In the genomic region with DNA sequence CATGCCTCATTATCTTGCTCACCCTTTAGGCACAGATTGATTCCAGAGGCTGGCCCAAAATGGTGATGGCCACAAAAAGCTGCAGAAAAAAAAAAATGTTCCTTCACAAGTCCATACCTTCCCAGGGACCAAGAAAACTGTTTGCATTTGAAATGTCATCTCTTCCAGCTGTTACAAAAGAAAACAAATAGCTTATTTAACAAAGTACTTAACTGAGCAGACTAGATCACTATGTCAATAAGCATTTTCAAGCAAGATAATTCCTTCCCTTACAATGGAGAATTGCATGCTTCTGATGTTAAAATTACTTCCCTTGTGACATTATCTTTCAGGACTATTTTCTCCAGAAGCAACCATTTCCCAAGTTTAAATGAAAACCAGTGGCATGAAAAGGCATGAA, we compare ENCODE assay signal across 23 cellular contexts.
DNase-seq lines count a peak whose midpoint lies in the region; ATAC-seq, FAIRE-seq and TF ChIP-seq lines count a peak whose summit lies in the region.
"Had no signal": no experiment of that assay in that cellular context is flagged by ENCODE, and none has a peak within 500 bp of the region (broad histone marks: within the 10 kb centered on the region; RNA-seq: fewer than 3 reads in every experiment).

No MANE protein-coding gene starts in this region.

- FAIRE-seq in H54 (lab: Jason Lieb, UNC), result peak; percentile 65
- FAIRE-seq: GM18507 had no signal

- H3K4ac ChIP-seq in mesendoderm (ENCODE audit: low read depth, low read length), result no peak overlapping the region

- H3K27ac Mint-ChIP-seq in T-helper 17 cell, result no peak overlapping the region
- H3K27ac Mint-ChIP-seq: activated naive CD8-positive, alpha-beta T cell treated with anti-CD3 and anti-CD28 coated beads, Interleukin-2, amount 10 ng/mL, durations not matched to agents 7 days and 5 days; activated T-helper 1 cell treated with anti-CD3 and anti-CD28 coated beads, Interleukin-12 subunit alpha, Interleukin-12 subunit beta, Interleukin-2, Interleukin-4 antibody, amounts not matched to agents 30 ng/mL and 10 ng/mL and 1 ng/mL, durations not matched to agents 14 hours and 24 hours and 36 hours; B cell; dendritic cell treated with granulocyte-macrophage colony-stimulating factor and Interleukin-4, amounts not matched to agents 40 ng/mL and 50 ng/mL, for 4 days had no signal

- H3K4me2 ChIP-seq in mesendoderm (ENCODE audit: low read length), result no peak overlapping the region

- no peak overlapping the region for H2BK5ac ChIP-seq in mesendoderm (ENCODE audit: low read length)

- no peak for ATAC-seq in T-helper 17 cell

- H3K4me3 Mint-ChIP-seq in T-helper 17 cell, result no peak overlapping the region
- H3K4me3 Mint-ChIP-seq: activated naive CD8-positive, alpha-beta T cell treated with anti-CD3 and anti-CD28 coated beads, Interleukin-2, amount 10 ng/mL, durations not matched to agents 7 days and 5 days; activated T-helper 1 cell treated with anti-CD3 and anti-CD28 coated beads, Interleukin-12 subunit alpha, Interleukin-12 subunit beta, Interleukin-2, Interleukin-4 antibody, amounts not matched to agents 30 ng/mL and 10 ng/mL and 1 ng/mL, durations not matched to agents 14 hours and 24 hours and 36 hours; B cell; dendritic cell treated with granulocyte-macrophage colony-stimulating factor and Interleukin-4, amounts not matched to agents 40 ng/mL and 50 ng/mL, for 4 days had no signal

- H4K5ac ChIP-seq in mesendoderm (ENCODE audit: low read length), result no peak overlapping the region

- H3K4me3 ChIP-seq in mesendoderm (ENCODE audit: low read length), result no peak overlapping the region
- H3K4me3 ChIP-seq: right atrium auricular region had no signal

- H3K23ac ChIP-seq in mesendoderm (ENCODE audit: low read length), result no peak overlapping the region

- H4K8ac ChIP-seq in mesendoderm (ENCODE audit: low read depth, low read length), result no peak overlapping the region

- H3K79me2 ChIP-seq in mesendoderm (ENCODE audit: control insufficient read depth, insufficient read depth, low read length), result no peaks in the 10 kb centered on the region

- no peaks in the 10 kb centered on the region for H3K79me1 ChIP-seq in mesendoderm (ENCODE audit: low read length)

- no peaks in the 10 kb centered on the region for H3K9me3 ChIP-seq in T-helper 17 cell (ENCODE audit: control insufficient read depth, low read length, poor library complexity, severe bottlenecking)
- H3K9me3 ChIP-seq: right atrium auricular region had no signal

- peaks cover 37% of the 10 kb centered on the region for H3K27me3 Mint-ChIP-seq in T-helper 17 cell

- H3K56ac ChIP-seq in mesendoderm (ENCODE audit: low read length), result no peak overlapping the region

- TF ChIP-seq POLR2A in H54 (IDR thresholded peaks at IDR 0.05; ENCODE audit: low read depth, low read length), result no peak

- H3K4me1 Mint-ChIP-seq in T-helper 17 cell, result no peaks in the 10 kb centered on the region
- H3K4me1 Mint-ChIP-seq: activated naive CD8-positive, alpha-beta T cell treated with anti-CD3 and anti-CD28 coated beads, Interleukin-2, amount 10 ng/mL, durations not matched to agents 7 days and 5 days; B cell had no signal

- H3K4me1 ChIP-seq in mesendoderm (ENCODE audit: control insufficient read depth, low read depth, low read length), result peaks cover 2% of the 10 kb centered on the region

- H3K9ac ChIP-seq in mesendoderm (ENCODE audit: low read length), result no peak overlapping the region

- DNase-seq in H54 (ENCODE audit: insufficient read length, low spot score) (no peak), NCI-H146 treated with DMSO at 0.1 percent for 48 hours (lab: John Stamatoyannopoulos, UW; ENCODE audit: unreplicated experiment) (peak; percentile 84), NCI-H69 (lab: John Stamatoyannopoulos, UW) (peak; percentile 69), mesendoderm (no peak), SK-N-DZ (ENCODE audit: low spot score) (no peak), SKM-1 (lab: John Stamatoyannopoulos, UW; ENCODE audit: unreplicated experiment) (no peak), T-helper 17 cell (no peak)
- DNase-seq: activated naive CD8-positive, alpha-beta T cell treated with anti-CD3 and anti-CD28 coated beads, Interleukin-2, amount 10 ng/mL, durations not matched to agents 7 days and 5 days; brain microvascular endothelial cell; DMS 273 treated with DMSO at 0.1 percent for 48 hours; foreskin melanocyte; MV-4-11; nucleus accumbens; stimulated activated CD4-positive, alpha-beta T cell treated with anti-CD3 and anti-CD28 coated beads, Interleukin-15, amount 100 ng/mL, for 24 hours; stimulated activated naive CD4-positive, alpha-beta T cell treated with Interleukin-2 at 50 U/mL for 16 hours; T-helper 1 cell; trophoblast cell had no signal

- H3K27me3 ChIP-seq in mesendoderm (ENCODE audit: insufficient read depth, low read length, poor library complexity), result no peaks in the 10 kb centered on the region
- H3K27me3 ChIP-seq: brain microvascular endothelial cell, right atrium auricular region had no signal

- H2AK5ac ChIP-seq in mesendoderm (ENCODE audit: low read length), result no peak overlapping the region

- H2BK15ac ChIP-seq in mesendoderm (replicated peaks; ENCODE audit: low read depth), result no peak overlapping the region

- H3K18ac ChIP-seq in mesendoderm (ENCODE audit: low read length), result peak overlapping the region; percentile 31

- H3K36me3 ChIP-seq in mesendoderm (ENCODE audit: control insufficient read depth, insufficient read depth, low read length), result no peaks in the 10 kb centered on the region
- H3K36me3 ChIP-seq: brain microvascular endothelial cell, right atrium auricular region had no signal

- H3K36me3 Mint-ChIP-seq in T-helper 17 cell (ENCODE audit: low read depth), result peaks cover 2% of the 10 kb centered on the region
- H3K36me3 Mint-ChIP-seq: activated naive CD8-positive, alpha-beta T cell treated with anti-CD3 and anti-CD28 coated beads, Interleukin-2, amount 10 ng/mL, durations not matched to agents 7 days and 5 days had no signal

- H3K27ac ChIP-seq in mesendoderm (ENCODE audit: low read depth, low read length), result no peak overlapping the region
- H3K27ac ChIP-seq: brain microvascular endothelial cell, epithelial cell of prostate, right atrium auricular region had no signal

- no peak overlapping the region for H2BK120ac ChIP-seq in mesendoderm (ENCODE audit: low read depth, low read length)

Comparison
In these comparisons a context has a peak if more than half of its experiments do, and no peak if none do; other contexts are left out.
1. DNase-seq: peak in NCI-H146 treated with DMSO at 0.1 percent for 48 hours (single experiment) and NCI-H69 (single experiment); none in H54 (single experiment), mesendoderm (single experiment), SK-N-DZ (single experiment), SKM-1 (single experiment) and T-helper 17 cell (0 of 3).